In the genomic region with DNA sequence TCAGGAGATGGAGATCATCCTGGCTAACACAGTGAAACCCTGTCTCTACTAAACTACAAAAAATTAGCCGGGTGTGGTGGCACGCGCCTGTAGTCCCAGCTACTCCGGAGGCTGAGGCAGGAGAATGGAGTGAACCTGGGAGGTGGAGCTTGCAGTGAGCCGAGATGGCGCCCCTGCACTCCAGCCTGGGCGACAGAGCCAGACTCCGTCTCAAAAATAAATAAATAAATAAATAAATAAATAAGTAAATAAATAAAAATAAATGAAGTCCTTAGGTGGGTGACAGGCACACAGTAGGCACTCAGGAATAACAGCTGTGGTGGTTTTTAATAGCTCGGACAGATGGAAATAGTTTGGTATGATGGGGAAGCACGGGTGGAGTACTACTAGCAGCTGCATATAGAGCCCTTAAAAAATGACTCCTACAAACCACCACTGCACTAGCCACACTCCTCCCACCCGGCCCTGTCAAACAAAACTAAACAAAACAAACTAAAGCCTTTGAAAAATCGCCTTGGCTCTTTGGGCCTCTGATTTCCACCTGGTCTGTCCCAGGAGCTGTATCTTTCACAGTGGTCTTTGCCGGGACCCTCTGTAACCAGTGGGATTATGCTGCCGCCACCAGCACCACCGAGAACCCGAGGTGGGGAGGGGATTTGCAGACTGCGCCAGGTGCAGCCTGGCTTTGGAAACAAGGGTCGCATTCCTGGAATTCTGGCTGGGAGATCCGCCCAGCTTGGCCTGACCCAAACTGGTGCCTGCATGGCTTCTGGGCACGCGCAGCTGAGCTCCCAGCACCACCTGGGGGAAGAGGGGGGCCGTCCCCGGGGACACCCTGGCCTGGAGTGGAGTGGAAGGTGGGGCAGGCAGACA, we compare ENCODE assay signal across 1 cellular context.
A peak's percentile ranks its signal among the peaks of the same experiment; 100 is the strongest.
TF ChIP-seq lines count a peak whose summit lies in the region.

No MANE protein-coding gene starts in this region.

TF ChIP-seq in K562, 482 proteins besides CTCF, POLR2A, EP300 and RAD21:
- TF ChIP-seq NRF1 (conservative IDR thresholded peaks at IDR 0.05 in 1 of 2, IDR thresholded peaks at IDR 0.05 in 1 of 2), result peak; percentile 38 to 54
- TF ChIP-seq ZKSCAN1 (IDR thresholded peaks at IDR 0.05; ENCODE audit: low read depth, low read length), result 0 out of 2 replicates have a peak, but pooled peaks have one; percentile 21
- no peak for TF ChIP-seq ZNF639 (CRISPR knock-in tag; conservative IDR thresholded peaks at IDR 0.05 in 1 of 2, IDR thresholded peaks at IDR 0.05 in 1 of 2)
TF ChIP-seq in K562: peak in this region for 2.
